8 cellular contexts compared by ENCODE assay signal in genomic region chr5:72248352-72249032, GRCh38.
A peak's percentile ranks its signal among the peaks of the same experiment; 100 is the strongest.
DNase-seq lines count a peak whose midpoint lies in the region; ATAC-seq and TF ChIP-seq lines count a peak whose summit lies in the region.

No MANE protein-coding gene starts in this region.

- no peak overlapping the region for H3K27ac Mint-ChIP-seq in activated CD4-positive, alpha-beta T cell treated with anti-CD3 and anti-CD28 coated beads, Interleukin-2, amount 10 ng/mL, durations not matched to agents 24 days and 14 days

- H3K36me3 ChIP-seq in SJSA1 (no peaks in the 10 kb centered on the region), gastrocnemius medialis (no peaks in the 10 kb centered on the region)

- DNase-seq in G401 (ENCODE audit: low spot score) (peak; percentile 69), SJSA1 (ENCODE audit: low read depth in 1 of 2, low spot score in 2 of 2) (peak; percentile 75 to 89), foreskin fibroblast (peak; percentile 88 to 94), gastrocnemius medialis (peak in 1 of 2 donors; percentile 38), NCI-H82 (lab: John Stamatoyannopoulos, UW) (no peak), NCI-H1092 treated with DMSO at 0.1 percent for 48 hours (lab: John Stamatoyannopoulos, UW) (no peak)
- DNase-seq in activated CD4-positive, alpha-beta T cell treated with anti-CD3 and anti-CD28 coated beads, Interleukin-2, amount 10 ng/mL, durations not matched to agents 24 days and 14 days: no peak

- no peak overlapping the region for H3K4me3 ChIP-seq in SJSA1
- H3K4me3 ChIP-seq in foreskin fibroblast (ENCODE audit: low read depth in 1 of 2, low read length in 2 of 2): no peak overlapping the region
- H3K4me3 ChIP-seq in gastrocnemius medialis: no peak overlapping the region

- in situ Hi-C loops in G401 (cut with HindIII; ENCODE audit: low sequenced_read_pairs): no loop called here
- in situ Hi-C loops in gastrocnemius medialis (cut with MboI; ENCODE audit: low sequenced_read_pairs in 4 of 4): no loop called here

- no peak overlapping the region for H3K4me3 Mint-ChIP-seq in activated CD4-positive, alpha-beta T cell treated with anti-CD3 and anti-CD28 coated beads, Interleukin-2, amount 10 ng/mL, durations not matched to agents 24 days and 14 days

- TF ChIP-seq POLR2A in gastrocnemius medialis (IDR thresholded peaks at IDR 0.05): no peak

- peaks cover 16% of the 10 kb centered on the region for H3K4me1 Mint-ChIP-seq in activated CD4-positive, alpha-beta T cell treated with anti-CD3 and anti-CD28 coated beads, Interleukin-2, amount 10 ng/mL, durations not matched to agents 24 days and 14 days

- H3K27me3 ChIP-seq in SJSA1 (replicated peaks) (no peaks in the 10 kb centered on the region), gastrocnemius medialis (no peaks in the 10 kb centered on the region)

- H3K4me1 ChIP-seq in SJSA1 (replicated peaks) (peaks cover 46% of the 10 kb centered on the region), gastrocnemius medialis (peaks cover 44 to 55% of the 10 kb centered on the region in 2 donors)

- peak overlapping the region; percentile 29 for H3K27ac ChIP-seq in SJSA1
- peak overlapping the region; percentile 30 to 48 (median 39) for H3K27ac ChIP-seq in gastrocnemius medialis

- peaks cover 9% of the 10 kb centered on the region for H3K36me3 Mint-ChIP-seq in activated CD4-positive, alpha-beta T cell treated with anti-CD3 and anti-CD28 coated beads, Interleukin-2, amount 10 ng/mL, durations not matched to agents 24 days and 14 days (ENCODE audit: low read depth)

- TF ChIP-seq CTCF in foreskin fibroblast (IDR thresholded peaks at IDR 0.05; ENCODE audit: low read depth, low read length) (no peak), gastrocnemius medialis (IDR thresholded peaks at IDR 0.05 in 4 of 5, conservative IDR thresholded peaks at IDR 0.05 in 1 of 5) (no peak)

- no peaks in the 10 kb centered on the region for H3K9me3 Mint-ChIP-seq in activated CD4-positive, alpha-beta T cell treated with anti-CD3 and anti-CD28 coated beads, Interleukin-2, amount 10 ng/mL, durations not matched to agents 24 days and 14 days

- no peaks in the 10 kb centered on the region for H3K27me3 Mint-ChIP-seq in activated CD4-positive, alpha-beta T cell treated with anti-CD3 and anti-CD28 coated beads, Interleukin-2, amount 10 ng/mL, durations not matched to agents 24 days and 14 days

- intact Hi-C loops in gastrocnemius medialis (cut with DNase I; ENCODE audit: low total_unique reads): loop anchor here (10.0 kb wide), 1 partner anchor 114 kb away; no protein-coding TSS in a partner anchor
- intact Hi-C loops in activated CD4-positive, alpha-beta T cell treated with anti-CD3 and anti-CD28 coated beads, Interleukin-2, amount 10 ng/mL, durations not matched to agents 24 days and 14 days (cut with micrococcal nuclease): no loop called here

- no peaks in the 10 kb centered on the region for H3K9me3 ChIP-seq in SJSA1 (replicated peaks)
- H3K9me3 ChIP-seq in gastrocnemius medialis: no peaks in the 10 kb centered on the region

- ATAC-seq in gastrocnemius medialis (peak; percentile 68 to 79), GM18861 (IDR thresholded peaks at IDR 0.05; ENCODE audit: unreplicated experiment) (no peak)

Comparison
In these comparisons a context has a peak if more than half of its experiments do, and no peak if none do; other contexts are left out.
1. DNase-seq: peak in G401 (single experiment), SJSA1 (2 of 2) and foreskin fibroblast (2 of 2); none in activated CD4-positive, alpha-beta T cell treated with anti-CD3 and anti-CD28 coated beads, Interleukin-2, amount 10 ng/mL, durations not matched to agents 24 days and 14 days (single experiment), NCI-H82 (single experiment) and NCI-H1092 treated with DMSO at 0.1 percent for 48 hours (single experiment).